In the genomic region with DNA sequence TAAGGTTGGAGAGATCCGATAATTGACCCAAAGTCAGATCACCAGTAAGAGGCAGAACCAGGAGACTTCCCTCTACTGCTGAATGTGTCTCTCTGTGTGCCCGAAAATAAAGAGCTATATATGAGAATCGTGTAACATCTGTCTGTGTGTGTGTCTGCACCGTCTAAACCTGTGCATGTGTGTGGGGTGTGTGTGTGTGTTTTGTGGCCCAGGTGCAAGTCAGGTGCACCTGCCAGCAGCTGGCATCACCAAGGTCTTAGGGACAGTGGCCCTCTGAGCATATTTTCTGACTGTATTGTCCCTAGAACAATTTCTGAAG, we compare ENCODE assay signal across 8 cellular contexts. TPM values are rescaled to one million over a fixed set of nuclear protein-coding genes. Genes with fewer than 3 reads are reported as not detected.
DNase-seq lines count a peak whose midpoint lies in the region; ATAC-seq and TF ChIP-seq lines count a peak whose summit lies in the region.
"Had no signal": no experiment of that assay in that cellular context is flagged by ENCODE, and none has a peak within 500 bp of the region (broad histone marks: within the 10 kb centered on the region; RNA-seq: fewer than 3 reads in every experiment).

No MANE protein-coding gene starts in this region.

- H3K79me2 ChIP-seq in PC-3 (ENCODE audit: low read length), result no peaks in the 10 kb centered on the region

- TF ChIP-seq CTCF in PC-3 (conservative IDR thresholded peaks at IDR 0.05; ENCODE audit: low read depth, low read length), result no peak
- TF ChIP-seq CTCF in epithelial cell of esophagus (IDR thresholded peaks at IDR 0.05; ENCODE audit: insufficient read depth, low read depth, low read length, missing control alignments), result no peak

- peak overlapping the region; percentile 97 for H3K27ac ChIP-seq in PC-3 (ENCODE audit: low read length)
- H3K27ac ChIP-seq: neutrophil had no signal

- DNase-seq in HAP-1 (ENCODE audit: low spot score in 2 of 2) (no peak), PC-3 (no peak), epithelial cell of esophagus (ENCODE audit: low read depth) (no peak), skeletal muscle cell (ENCODE audit: low read depth) (no peak), AG08395 (ENCODE audit: low spot score) (no peak), DMS114 treated with DMSO at 0.1 percent for 48 hours (lab: John Stamatoyannopoulos, UW; ENCODE audit: unreplicated experiment) (no peak), GOT3 (lab: John Stamatoyannopoulos, UW) (no peak)

- no peak for ATAC-seq in PC-3

- BruUV-seq in PC-3 (replicated peaks; lab: Mats Ljungman, UMichigan), result no TSS peak

- H3K4me1 ChIP-seq in HAP-1, result peaks cover 14% of the 10 kb centered on the region
- H3K4me1 ChIP-seq in PC-3 (ENCODE audit: insufficient read depth, low read length), result peaks cover 65% of the 10 kb centered on the region

- in situ Hi-C loops in HAP-1 (cut with MboI; ENCODE audit: low sequenced_read_pairs), result loop anchor here (10.0 kb wide), 1 partner anchor 509 kb away; a partner anchor contains a TSS

- peak overlapping the region; percentile 72 for H3K4me2 ChIP-seq in PC-3 (ENCODE audit: low read length)

- H3K36me3 ChIP-seq in HAP-1 (replicated peaks) (no peaks in the 10 kb centered on the region), PC-3 (ENCODE audit: low read depth, low read length) (no peaks in the 10 kb centered on the region)
- H3K36me3 ChIP-seq: neutrophil had no signal

- intact Hi-C loops in PC-3 (cut with micrococcal nuclease), result loop anchor here (5.0 kb wide), 3 partner anchors 431 to 726 kb away; no protein-coding TSS in a partner anchor

- no peak overlapping the region for H2AFZ ChIP-seq in PC-3 (ENCODE audit: low read length)

- H3K27me3 ChIP-seq in HAP-1 (ENCODE audit: low read depth) (no peaks in the 10 kb centered on the region), PC-3 (ENCODE audit: low read length) (no peaks in the 10 kb centered on the region)

- H3K9me3 ChIP-seq in HAP-1, result no peaks in the 10 kb centered on the region
- H3K9me3 ChIP-seq in PC-3 (ENCODE audit: low read length), result no peaks in the 10 kb centered on the region
- H3K9me3 ChIP-seq: neutrophil had no signal

- H3K9ac ChIP-seq in PC-3 (ENCODE audit: low read length), result peak overlapping the region; percentile 89

- peak overlapping the region; percentile 27 for H3K4me3 ChIP-seq in HAP-1
- H3K4me3 ChIP-seq in PC-3 (ENCODE audit: low read length), result peak overlapping the region; percentile 45
- H3K4me3 ChIP-seq in epithelial cell of esophagus (ENCODE audit: low read length), result peak overlapping the region; percentile 32
- peak overlapping the region; percentile 35 for H3K4me3 ChIP-seq in skeletal muscle cell (ENCODE audit: low read depth, low read length)

- POLR2A ChIA-PET in PC-3 (lab: Charles Lee; ENCODE audit: unreplicated experiment), result interaction anchor here (0.6 to 1.9 kb wide), 2 partner anchors 437 to 726 kb away, joined by 3 to 14 read pairs; no protein-coding TSS in a partner anchor

- no peaks in the 10 kb centered on the region for H4K20me1 ChIP-seq in PC-3 (ENCODE audit: low read length)

- CTCF ChIA-PET in PC-3 (lab: Charles Lee), result interaction anchor here (0.7 to 1.0 kb wide), 3 partner anchors 12 to 730 kb away, joined by 3 read pairs; no protein-coding TSS in a partner anchor

- no peaks in the 10 kb centered on the region for H3K9me2 ChIP-seq in PC-3 (replicated peaks; ENCODE audit: low read length)

- H3F3A ChIP-seq in PC-3 (ENCODE audit: low read length, unreplicated experiment), result no peaks in the 10 kb centered on the region

RNA-seq across cellular contexts. Expression of a gene that starts 24.7 kb away (rescaled TPM):
- 0.12 and 0.15 TPM in 2 replicates for total RNA-seq in PC-3 (2014; rRNA removed)

RNA-seq across cellular contexts. Expression of a gene that starts 31.4 kb away (rescaled TPM):
- total RNA-seq in PC-3 (2014; rRNA removed), result 719 and 1,028 TPM in 2 replicates

RNA-seq across cellular contexts. Expression of a gene that starts 39.4 kb away (rescaled TPM):
- 0.46 TPM in 1 of 2 replicates, not detected in the other for total RNA-seq in PC-3 (2014; rRNA removed)

RNA-seq across cellular contexts. Expression of a gene that starts 59.6 kb away (rescaled TPM):
- total RNA-seq in PC-3 (2014; rRNA removed), result 20.7 and 23.0 TPM in 2 replicates
